19 cellular contexts compared by ENCODE assay signal in genomic region chr19:7617172-7617571, GRCh38. TPM values are rescaled to one million over a fixed set of nuclear protein-coding genes. Genes with fewer than 3 reads are reported as not detected.
DNase-seq lines count a peak whose midpoint lies in the region; FAIRE-seq and TF ChIP-seq lines count a peak whose summit lies in the region.
"Had no signal": no experiment of that assay in that cellular context is flagged by ENCODE, and none has a peak within 500 bp of the region (broad histone marks: within the 10 kb centered on the region; RNA-seq: fewer than 3 reads in every experiment).

No MANE protein-coding gene starts in this region.

- intact Hi-C loops in kidney (cut with DNase I), result no loop called here
- intact Hi-C loops in stomach (cut with DNase I; ENCODE audit: low total_unique reads), result no loop called here

- DNase-seq in kidney, result no peak
- DNase-seq in stomach, result no peak
- no peak for DNase-seq in middle frontal gyrus (ENCODE audit: extremely low spot score, low spot score)
- DNase-seq in hippocampal formation (lab: John Stamatoyannopoulos, UW), result no peak
- no peak for DNase-seq in GM19240 (ENCODE audit: insufficient read length, low spot score)
- DNase-seq: C1 segment of cervical spinal cord; CD8-positive, alpha-beta T cell; COR-L47; DND-41; GDM1; HFFc6 had no signal

- no peak overlapping the region for H3K4me3 ChIP-seq in HEK293 (ENCODE audit: low read depth, low read length)
- no peak overlapping the region for H3K4me3 ChIP-seq in kidney (ENCODE audit: low read length in 2 of 2)
- no peak overlapping the region for H3K4me3 ChIP-seq in stomach
- H3K4me3 ChIP-seq: HAP-1 had no signal

- no peak for TF ChIP-seq CTCF in 22Rv1 (IDR thresholded peaks at IDR 0.05)
- TF ChIP-seq CTCF in HEK293 (tag by site-specific recombination; IDR thresholded peaks at IDR 0.05), result no peak
- TF ChIP-seq CTCF in kidney (IDR thresholded peaks at IDR 0.05; ENCODE audit: borderline replicate concordance, extremely low read depth, insufficient read depth), result no peak
- TF ChIP-seq CTCF in stomach (IDR thresholded peaks at IDR 0.05), result no peak

- POLR2A ChIA-PET in HEK293 (lab: Yijun Ruan, JAX), result interaction anchor here (0.7 kb wide), 1 partner anchor 31 kb away, joined by 4 read pairs; no protein-coding TSS in a partner anchor

- H3K9me3 ChIP-seq in HEK293 (ENCODE audit: control insufficient read depth, insufficient read depth, low read depth, low read length) (no peaks in the 10 kb centered on the region), kidney (ENCODE audit: control insufficient read depth in 1 of 2, low read length in 2 of 2) (no peaks in the 10 kb centered on the region), stomach (no peaks in the 10 kb centered on the region)
- H3K9me3 ChIP-seq: HAP-1 had no signal

- H3K9ac ChIP-seq in kidney (ENCODE audit: low read length in 2 of 2), result no peak overlapping the region

- no peaks in the 10 kb centered on the region for H3K27me3 ChIP-seq in stomach

- H3K36me3 ChIP-seq in HEK293 (ENCODE audit: control insufficient read depth in 2 of 2, insufficient read depth in 1 of 2, low read length in 2 of 2), result peaks cover 0 to 67% of the 10 kb centered on the region in 2 experiments; a peak in 2 of 3 replicates
- H3K36me3 ChIP-seq in kidney (ENCODE audit: control insufficient read depth in 1 of 2, insufficient read depth in 2 of 2, low read length in 2 of 2), result peaks cover 11 to 18% of the 10 kb centered on the region in 2 donors
- H3K36me3 ChIP-seq in stomach, result peaks cover 25 to 84% (median 77%) of the 10 kb centered on the region in 4 donors

- 83 to 91% (median 85%) methylated on average over 12 of the region's 12 CpGs for WGBS in stomach, 5 donors

- TF ChIP-seq POLR2A in stomach (IDR thresholded peaks at IDR 0.05), result no peak

- FAIRE-seq in kidney (lab: Jason Lieb, UNC), result no peak
- FAIRE-seq: A204.1, GM19239, H1, HepG2, HTR-8/SVneo had no signal

- CTCF ChIA-PET in HEK293 (lab: Yijun Ruan, JAX), result interaction anchor here (1.9 kb wide), 1 partner anchor 49 kb away, joined by 10 read pairs; no protein-coding TSS in a partner anchor

- H3K4me1 ChIP-seq in HEK293 (ENCODE audit: control insufficient read depth, insufficient read depth, low read length) (no peaks in the 10 kb centered on the region; the same call in 1 of the 2 replicates), kidney (ENCODE audit: control insufficient read depth in 1 of 2, insufficient read depth in 1 of 2, low read depth in 1 of 2, low read length in 2 of 2) (peaks cover 12 to 27% of the 10 kb centered on the region in 2 donors), stomach (peaks cover 16 to 45% (median 40%) of the 10 kb centered on the region in 4 donors)
- H3K4me1 ChIP-seq: HAP-1 had no signal

- H3K27ac ChIP-seq in 22Rv1, result peak overlapping the region; percentile 100
- H3K27ac ChIP-seq in HEK293 (ENCODE audit: extremely low read depth, low read depth, low read length), result no peak overlapping the region
- H3K27ac ChIP-seq in kidney (ENCODE audit: low read depth in 2 of 2, low read length in 2 of 2), result peak overlapping the region; percentile 36 to 97
- H3K27ac ChIP-seq in stomach, result peak overlapping the region; percentile 88 to 96 (median 91)

- no peak for TF ChIP-seq EP300 in stomach (IDR thresholded peaks at IDR 0.05)

TF ChIP-seq in HEK293, 187 proteins besides CTCF, POLR2A, EP300 and RAD21:
- no peak for TF ChIP-seq PBX3 (CRISPR knock-in tag; IDR thresholded peaks at IDR 0.05)
- TF ChIP-seq, protein P1, sequence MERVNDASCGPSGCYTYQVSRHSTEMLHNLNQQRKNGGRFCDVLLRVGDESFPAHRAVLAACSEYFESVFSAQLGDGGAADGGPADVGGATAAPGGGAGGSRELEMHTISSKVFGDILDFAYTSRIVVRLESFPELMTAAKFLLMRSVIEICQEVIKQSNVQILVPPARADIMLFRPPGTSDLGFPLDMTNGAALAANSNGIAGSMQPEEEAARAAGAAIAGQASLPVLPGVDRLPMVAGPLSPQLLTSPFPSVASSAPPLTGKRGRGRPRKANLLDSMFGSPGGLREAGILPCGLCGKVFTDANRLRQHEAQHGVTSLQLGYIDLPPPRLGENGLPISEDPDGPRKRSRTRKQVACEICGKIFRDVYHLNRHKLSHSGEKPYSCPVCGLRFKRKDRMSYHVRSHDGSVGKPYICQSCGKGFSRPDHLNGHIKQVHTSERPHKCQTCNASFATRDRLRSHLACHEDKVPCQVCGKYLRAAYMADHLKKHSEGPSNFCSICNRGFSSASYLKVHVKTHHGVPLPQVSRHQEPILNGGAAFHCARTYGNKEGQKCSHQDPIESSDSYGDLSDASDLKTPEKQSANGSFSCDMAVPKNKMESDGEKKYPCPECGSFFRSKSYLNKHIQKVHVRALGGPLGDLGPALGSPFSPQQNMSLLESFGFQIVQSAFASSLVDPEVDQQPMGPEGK (tag by site-specific recombination; IDR thresholded peaks at IDR 0.05), result peak; percentile 27; the same call in 1 of the 2 replicates
- peak; percentile 52; the same call in 1 of the 2 replicates for TF ChIP-seq SCRT2 (tag by site-specific recombination; IDR thresholded peaks at IDR 0.05)
- TF ChIP-seq BCL11B (tag by site-specific recombination; IDR thresholded peaks at IDR 0.05; ENCODE audit: low read depth), result peak; percentile 32; the same call in 1 of the 2 replicates
- TF ChIP-seq ZNF792 (tag by site-specific recombination; IDR thresholded peaks at IDR 0.05), result no peak
- 0 out of 2 replicates have a peak, but pooled peaks have one; percentile 7 for TF ChIP-seq SP2 (tag by site-specific recombination; IDR thresholded peaks at IDR 0.05)

RNA-seq across cellular contexts. Expression of gene XAB2, which starts 12.2 kb away (rescaled TPM):
- 44.4 TPM for total RNA-seq in kidney
- 34.2 TPM for polyA plus RNA-seq in kidney (ENCODE audit: insufficient read depth, low read depth, low replicate concordance)
- total RNA-seq in stomach, result 100 to 1,000 TPM in 1 of 5 donors, 10 to 100 TPM in 4; 24.6 to 106 (median 40.7) TPM
- 10 to 100 TPM; 43.2 to 57.5 (median 53.6) TPM for polyA plus RNA-seq in stomach

RNA-seq across cellular contexts. Expression of gene PET100, which starts 12.4 kb away (rescaled TPM):
- total RNA-seq in kidney (112 TPM), stomach (10 to 100 TPM in 3 of 5 donors, 1 to 10 TPM in 1, under 1 TPM in 1; 0.89 to 33.2 (median 10.1) TPM)
- polyA plus RNA-seq in kidney (ENCODE audit: insufficient read depth, low read depth, low replicate concordance) (181 TPM), stomach (100 to 1,000 TPM; 115 to 197 (median 188) TPM)

RNA-seq across cellular contexts. Expression of gene PCP2, which starts 16.3 kb away (rescaled TPM):
- total RNA-seq in kidney (6.1 TPM), stomach (1 to 10 TPM in 1 of 5 donors, not detected in 4; 2.7 TPM)
- polyA plus RNA-seq in kidney (ENCODE audit: insufficient read depth, low read depth, low replicate concordance) (8.9 TPM), stomach (1 to 10 TPM; 3.7 to 9.3 (median 4.3) TPM)
- total RNA-seq: H1, HepG2, HFFc6 had no signal
- polyA plus RNA-seq: H1 had no signal

RNA-seq across cellular contexts. Expression of gene STXBP2, which starts 19.7 kb away (rescaled TPM):
- 136 TPM for total RNA-seq in kidney
- polyA plus RNA-seq in kidney (ENCODE audit: insufficient read depth, low read depth, low replicate concordance), result 74.8 TPM
- 100 to 1,000 TPM in 4 of 5 donors, 10 to 100 TPM in 1; 46.6 to 734 (median 167) TPM for total RNA-seq in stomach
- polyA plus RNA-seq in stomach, result 100 to 1,000 TPM in 2 of 3 donors, 10 to 100 TPM in 1; 90.1 to 145 (median 130) TPM

RNA-seq across cellular contexts. Expression of gene CAMSAP3, which starts 21.5 kb away (rescaled TPM):
- total RNA-seq in kidney, result 18.5 TPM
- polyA plus RNA-seq in kidney (ENCODE audit: insufficient read depth, low read depth, low replicate concordance), result 19.3 TPM
- 100 to 1,000 TPM in 1 of 5 donors, 10 to 100 TPM in 3, 1 to 10 TPM in 1; 5.5 to 232 (median 43.8) TPM for total RNA-seq in stomach
- 10 to 100 TPM; 17.0 to 21.5 (median 21.1) TPM for polyA plus RNA-seq in stomach
- total RNA-seq: HFFc6 had no signal
